In genomic region chr2:219309278-219309677, GRCh38 we compare ENCODE assay signal across 9 cellular contexts. TPM values are rescaled to one million over a fixed set of nuclear protein-coding genes. Genes with fewer than 3 reads are reported as not detected.
DNase-seq lines count a peak whose midpoint lies in the region; ATAC-seq and TF ChIP-seq lines count a peak whose summit lies in the region.
"Had no signal": no experiment of that assay in that cellular context is flagged by ENCODE, and none has a peak within 500 bp of the region (broad histone marks: within the 10 kb centered on the region; RNA-seq: fewer than 3 reads in every experiment).

Gene PTPRN, minus strand, starts transcription at chr2:219309401. Its CDS starts 69 bp downstream, at chr2:219309332.

- DNase-seq in Daoy (ENCODE audit: low read depth) (peak; percentile 23), NCI-H2227 (lab: John Stamatoyannopoulos, UW; ENCODE audit: unreplicated experiment) (peak; percentile 96), caudate nucleus (lab: John Stamatoyannopoulos, UW) (peak in 48 of 61 donors; percentile 20 to 94 (median 68)), NCI-H2107 treated with DMSO at 0.1 percent for 48 hours (lab: John Stamatoyannopoulos, UW; ENCODE audit: unreplicated experiment) (no peak), ascending aorta (ENCODE audit: low spot score in 2 of 2) (no peak)
- DNase-seq in activated CD8-positive, alpha-beta memory T cell treated with anti-CD3 and anti-CD28 coated beads for 24 hours, result no peak

- H3K4me3 ChIP-seq in neural cell (ENCODE audit: low read length) (peak within 1 kb of the TSS; percentile 95), ascending aorta (no peak within 1 kb of the TSS)

- no peaks in the 10 kb centered on the region for H3K9me3 ChIP-seq in neural cell (ENCODE audit: low read length)
- H3K9me3 ChIP-seq in ascending aorta, result no peaks in the 10 kb centered on the region

- no peaks in the 10 kb centered on the region for H4K20me1 ChIP-seq in neural cell (ENCODE audit: insufficient read depth)

- no peaks in the 10 kb centered on the region for H3K9me2 ChIP-seq in neural cell (ENCODE audit: insufficient read depth, low read length)

- no peak for ATAC-seq in GM19351 (IDR thresholded peaks at IDR 0.05; ENCODE audit: unreplicated experiment)

- no peaks in the 10 kb centered on the region for H3F3A ChIP-seq in neural cell (ENCODE audit: insufficient read depth, low read length, poor library complexity, severe bottlenecking)

- H3K27ac ChIP-seq in caudate nucleus (ENCODE audit: low read depth, low read length) (peak within 1 kb of the TSS; percentile 72), neural cell (ENCODE audit: low read length) (peak within 1 kb of the TSS; percentile 91), ascending aorta (no peak within 1 kb of the TSS)

- peak within 1 kb of the TSS; percentile 87 for H3K4me2 ChIP-seq in neural cell (ENCODE audit: low read length)

- H3K27me3 ChIP-seq in neural cell (ENCODE audit: insufficient read depth, low read depth, low read length) (peaks cover 16% of the 10 kb centered on the region), ascending aorta (peaks cover 5% of the 10 kb centered on the region)

- TF ChIP-seq CTCF in neural cell (IDR thresholded peaks at IDR 0.05; ENCODE audit: poor library complexity, severe bottlenecking) (peak; percentile 18), ascending aorta (IDR thresholded peaks at IDR 0.05) (no peak)

- peak within 1 kb of the TSS; percentile 95 for H2AFZ ChIP-seq in neural cell (ENCODE audit: low read depth, low read length)

- H3K9ac ChIP-seq in neural cell (ENCODE audit: low read length), result peak within 1 kb of the TSS; percentile 97

- peak; percentile 40 for TF ChIP-seq RAD21 in neural cell (conservative IDR thresholded peaks at IDR 0.05)

- H3K79me2 ChIP-seq in neural cell (replicated peaks; ENCODE audit: insufficient read depth, low read length), result no peaks in the 10 kb centered on the region

- no peaks in the 10 kb centered on the region for H3K36me3 ChIP-seq in neural cell (ENCODE audit: insufficient read depth, low read length)
- H3K36me3 ChIP-seq in ascending aorta, result no peaks in the 10 kb centered on the region

- intact Hi-C loops in ascending aorta (cut with DNase I), result no loop called here

- no peaks in the 10 kb centered on the region for H3K4me1 ChIP-seq in ascending aorta

- peak; percentile 73 for TF ChIP-seq EP300 in neural cell (conservative IDR thresholded peaks at IDR 0.05; ENCODE audit: poor library complexity, severe bottlenecking)

TF ChIP-seq in neural cell, 6 proteins besides CTCF, POLR2A, EP300 and RAD21:
- TF ChIP-seq SMC3 (conservative IDR thresholded peaks at IDR 0.05; ENCODE audit: poor library complexity) (peak; percentile 41), MXI1 (conservative IDR thresholded peaks at IDR 0.05; ENCODE audit: poor library complexity, severe bottlenecking) (peak; percentile 49), EZH2 (IDR thresholded peaks at IDR 0.05; ENCODE audit: borderline replicate concordance, insufficient read depth, low read length, poor library complexity, severe bottlenecking) (no peak), POLR2AphosphoS5 (IDR thresholded peaks at IDR 0.05) (peak; percentile 84), TAF1 (IDR thresholded peaks at IDR 0.05; ENCODE audit: low read depth) (peak; percentile 66)
- TF ChIP-seq, protein P1, sequence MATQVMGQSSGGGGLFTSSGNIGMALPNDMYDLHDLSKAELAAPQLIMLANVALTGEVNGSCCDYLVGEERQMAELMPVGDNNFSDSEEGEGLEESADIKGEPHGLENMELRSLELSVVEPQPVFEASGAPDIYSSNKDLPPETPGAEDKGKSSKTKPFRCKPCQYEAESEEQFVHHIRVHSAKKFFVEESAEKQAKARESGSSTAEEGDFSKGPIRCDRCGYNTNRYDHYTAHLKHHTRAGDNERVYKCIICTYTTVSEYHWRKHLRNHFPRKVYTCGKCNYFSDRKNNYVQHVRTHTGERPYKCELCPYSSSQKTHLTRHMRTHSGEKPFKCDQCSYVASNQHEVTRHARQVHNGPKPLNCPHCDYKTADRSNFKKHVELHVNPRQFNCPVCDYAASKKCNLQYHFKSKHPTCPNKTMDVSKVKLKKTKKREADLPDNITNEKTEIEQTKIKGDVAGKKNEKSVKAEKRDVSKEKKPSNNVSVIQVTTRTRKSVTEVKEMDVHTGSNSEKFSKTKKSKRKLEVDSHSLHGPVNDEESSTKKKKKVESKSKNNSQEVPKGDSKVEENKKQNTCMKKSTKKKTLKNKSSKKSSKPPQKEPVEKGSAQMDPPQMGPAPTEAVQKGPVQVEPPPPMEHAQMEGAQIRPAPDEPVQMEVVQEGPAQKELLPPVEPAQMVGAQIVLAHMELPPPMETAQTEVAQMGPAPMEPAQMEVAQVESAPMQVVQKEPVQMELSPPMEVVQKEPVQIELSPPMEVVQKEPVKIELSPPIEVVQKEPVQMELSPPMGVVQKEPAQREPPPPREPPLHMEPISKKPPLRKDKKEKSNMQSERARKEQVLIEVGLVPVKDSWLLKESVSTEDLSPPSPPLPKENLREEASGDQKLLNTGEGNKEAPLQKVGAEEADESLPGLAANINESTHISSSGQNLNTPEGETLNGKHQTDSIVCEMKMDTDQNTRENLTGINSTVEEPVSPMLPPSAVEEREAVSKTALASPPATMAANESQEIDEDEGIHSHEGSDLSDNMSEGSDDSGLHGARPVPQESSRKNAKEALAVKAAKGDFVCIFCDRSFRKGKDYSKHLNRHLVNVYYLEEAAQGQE (IDR thresholded peaks at IDR 0.05; ENCODE audit: borderline replicate concordance), result peak; percentile 39

RNA-seq across cellular contexts. Expression of gene PTPRN, which starts in this region (rescaled TPM):
- 0.21 and 1.3 TPM in 2 replicates for total RNA-seq in Daoy (2014; rRNA removed; shearing (Covaris generic))
- 66.4 and 82.1 TPM in 2 replicates for polyA plus RNA-seq in neural cell
- polyA minus RNA-seq in neural cell, result 94.0 and 107 TPM in 2 replicates
- total RNA-seq in ascending aorta, result not detected
- total RNA-seq: pulmonary artery endothelial cell had no signal

Comparison
In these comparisons a context has a peak if more than half of its experiments do, and no peak if none do; other contexts are left out.
1. DNase-seq: peak in Daoy (single experiment), NCI-H2227 (single experiment) and caudate nucleus (48 of 61); none in NCI-H2107 treated with DMSO at 0.1 percent for 48 hours (single experiment), activated CD8-positive, alpha-beta memory T cell treated with anti-CD3 and anti-CD28 coated beads for 24 hours (single experiment) and ascending aorta (0 of 2).
2. H3K27ac ChIP-seq: peak in caudate nucleus (single experiment) and neural cell (single experiment); none in ascending aorta (0 of 2).